In genomic region chr12:16611146-16611545, GRCh38 we compare ENCODE assay signal across 1 cellular context.
TF ChIP-seq lines count a peak whose summit lies in the region.

No MANE protein-coding gene starts in this region.

TF ChIP-seq in GM23338, 12 proteins besides CTCF, POLR2A, EP300 and RAD21 (continued from another document):
- TF ChIP-seq REST (IDR thresholded peaks at IDR 0.05; ENCODE audit: unreplicated experiment) (no peak), EZH2 (IDR thresholded peaks at IDR 0.05; ENCODE audit: low read depth, unreplicated experiment) (no peak), CREB1 (CRISPR knock-in tag; IDR thresholded peaks at IDR 0.05; ENCODE audit: low read depth) (no peak), ZNF462 (CRISPR knock-in tag; IDR thresholded peaks at IDR 0.05) (no peak), STAT1 (IDR thresholded peaks at IDR 0.05; ENCODE audit: unreplicated experiment) (no peak), ZNF331 (CRISPR knock-in tag; IDR thresholded peaks at IDR 0.05; ENCODE audit: low read depth) (no peak)
